ENCODE assay signal across 19 cellular contexts in genomic region chr6:66096679-66097078, GRCh38.
DNase-seq lines count a peak whose midpoint lies in the region; ATAC-seq and TF ChIP-seq lines count a peak whose summit lies in the region.
"Had no signal": no experiment of that assay in that cellular context is flagged by ENCODE, and none has a peak within 500 bp of the region (broad histone marks: within the 10 kb centered on the region; RNA-seq: fewer than 3 reads in every experiment).

No MANE protein-coding gene starts in this region.

- intact Hi-C loops in left cardiac atrium (cut with DNase I) (no loop called here), left ventricle myocardium inferior (cut with micrococcal nuclease) (no loop called here), CD14-positive monocyte (cut with micrococcal nuclease) (no loop called here), posterior vena cava (cut with DNase I) (no loop called here)

- H3K27ac Mint-ChIP-seq in CD14-positive monocyte = no peak overlapping the region
- H3K27ac Mint-ChIP-seq in chondrocyte (ENCODE audit: unreplicated experiment) = no peak overlapping the region
- H3K27ac Mint-ChIP-seq: B cell; CD4-positive, CD25-positive, alpha-beta regulatory T cell; CD8-positive, alpha-beta memory T cell; HFFc6 had no signal

- no peak overlapping the region for H3K4me3 ChIP-seq in left ventricle myocardium inferior
- H3K4me3 ChIP-seq in HAP-1 = no peak overlapping the region
- H3K4me3 ChIP-seq: BLaER1 treated with 17β-estradiol and CSF1 and Interleukin-3, amounts not matched to agents 10 nM and 100 nM; GM23248 had no signal

- no peak overlapping the region for H3K27ac ChIP-seq in left ventricle myocardium inferior (replicated peaks)
- H3K27ac ChIP-seq: BLaER1 treated with 17β-estradiol and CSF1 and Interleukin-3, amounts not matched to agents 10 nM and 100 nM; GM23248 had no signal

- no peak for ATAC-seq in left cardiac atrium

- H3K4me1 Mint-ChIP-seq in CD14-positive monocyte (no peaks in the 10 kb centered on the region), chondrocyte (ENCODE audit: low read depth) (no peaks in the 10 kb centered on the region)
- H3K4me1 Mint-ChIP-seq: B cell; CD4-positive, CD25-positive, alpha-beta regulatory T cell; CD8-positive, alpha-beta memory T cell had no signal

- H3K27me3 ChIP-seq in left ventricle myocardium inferior (ENCODE audit: low read depth) = no peaks in the 10 kb centered on the region
- H3K27me3 ChIP-seq in HAP-1 (ENCODE audit: low read depth) = no peaks in the 10 kb centered on the region
- H3K27me3 ChIP-seq: BLaER1 treated with 17β-estradiol and CSF1 and Interleukin-3, amounts not matched to agents 10 nM and 100 nM had no signal

- peaks cover 6 to 17% (median 10%) of the 10 kb centered on the region in 7 donors for H3K9me3 Mint-ChIP-seq in CD14-positive monocyte
- peaks cover 28% of the 10 kb centered on the region for H3K9me3 Mint-ChIP-seq in chondrocyte (ENCODE audit: low read depth)

- H3K9me3 ChIP-seq in left ventricle myocardium inferior (replicated peaks) (peaks cover 9% of the 10 kb centered on the region), HAP-1 (no peaks in the 10 kb centered on the region)

- in situ Hi-C loops in HAP-1 (cut with MboI; ENCODE audit: low sequenced_read_pairs) = no loop called here

- peak; percentile 8 for DNase-seq in left cardiac atrium
- DNase-seq in left ventricle myocardium inferior = no peak
- DNase-seq in CD14-positive monocyte (ENCODE audit: low spot score) = peak; percentile 28
- DNase-seq in chondrocyte (ENCODE audit: low spot score) = peak; percentile 89
- DNase-seq in posterior vena cava (ENCODE audit: low spot score) = peak; percentile 55
- no peak for DNase-seq in HAP-1 (ENCODE audit: low spot score in 2 of 2)
- DNase-seq in EL = no peak
- DNase-seq: CD4-positive, CD25-positive, alpha-beta regulatory T cell; CD8-positive, alpha-beta memory T cell; COR-L47; DMS 273 treated with DMSO at 0.1 percent for 48 hours; DMS53; DND-41; GM23248; HCEC 1CT; HFFc6; IMR-90 had no signal

- no peak for TF ChIP-seq CTCF in left ventricle myocardium inferior (IDR thresholded peaks at IDR 0.05; ENCODE audit: borderline replicate concordance)
- no peak for TF ChIP-seq CTCF in CD14-positive monocyte (IDR thresholded peaks at IDR 0.05)
- no peak for TF ChIP-seq CTCF in chondrocyte (IDR thresholded peaks at IDR 0.05)

- H3K36me3 ChIP-seq in left ventricle myocardium inferior (no peaks in the 10 kb centered on the region), HAP-1 (replicated peaks) (no peaks in the 10 kb centered on the region)
- H3K36me3 ChIP-seq: BLaER1 treated with 17β-estradiol and CSF1 and Interleukin-3, amounts not matched to agents 10 nM and 100 nM had no signal

- H3K36me3 Mint-ChIP-seq in CD14-positive monocyte = no peaks in the 10 kb centered on the region
- no peaks in the 10 kb centered on the region for H3K36me3 Mint-ChIP-seq in chondrocyte (ENCODE audit: low read depth)
- H3K36me3 Mint-ChIP-seq: CD4-positive, CD25-positive, alpha-beta regulatory T cell; CD8-positive, alpha-beta memory T cell had no signal

- H3K4me1 ChIP-seq in left ventricle myocardium inferior (no peaks in the 10 kb centered on the region), HAP-1 (no peaks in the 10 kb centered on the region)
- H3K4me1 ChIP-seq: BLaER1 treated with 17β-estradiol and CSF1 and Interleukin-3, amounts not matched to agents 10 nM and 100 nM had no signal

- no peak overlapping the region for H3K4me3 Mint-ChIP-seq in CD14-positive monocyte
- no peak overlapping the region for H3K4me3 Mint-ChIP-seq in chondrocyte (ENCODE audit: unreplicated experiment)
- H3K4me3 Mint-ChIP-seq: B cell; CD4-positive, CD25-positive, alpha-beta regulatory T cell; CD8-positive, alpha-beta memory T cell; HFFc6 had no signal

- H3K27me3 Mint-ChIP-seq in CD14-positive monocyte (ENCODE audit: low read depth in 3 of 3) (peaks cover 0 to 2% (median 0%) of the 10 kb centered on the region in 3 donors), chondrocyte (ENCODE audit: low read depth) (no peaks in the 10 kb centered on the region)
- H3K27me3 Mint-ChIP-seq: B cell; CD4-positive, CD25-positive, alpha-beta regulatory T cell; CD8-positive, alpha-beta memory T cell had no signal

Comparison
In these comparisons a context has a peak if more than half of its experiments do, and no peak if none do; other contexts are left out.
1. DNase-seq: peak in left cardiac atrium (single experiment), CD14-positive monocyte (single experiment), chondrocyte (single experiment) and posterior vena cava (single experiment); none in left ventricle myocardium inferior (single experiment), HAP-1 (0 of 2) and EL (single experiment).